8 cellular contexts compared by ENCODE assay signal in genomic region chr2:46010925-46011490, GRCh38.
DNase-seq lines count a peak whose midpoint lies in the region; ATAC-seq, FAIRE-seq and TF ChIP-seq lines count a peak whose summit lies in the region.

No MANE protein-coding gene starts in this region.

- H3K4me1 Mint-ChIP-seq in nephron, result peaks cover 27% of the 10 kb centered on the region

- peak; percentile 53 for ATAC-seq in HG02981 (IDR thresholded peaks at IDR 0.05; ENCODE audit: unreplicated experiment)
- no peak for ATAC-seq in GM21619 (IDR thresholded peaks at IDR 0.05; ENCODE audit: unreplicated experiment)
- ATAC-seq in GM21423 (IDR thresholded peaks at IDR 0.05; ENCODE audit: unreplicated experiment), result no peak
- no peak for ATAC-seq in HG02938 (IDR thresholded peaks at IDR 0.05; ENCODE audit: unreplicated experiment)

- no peaks in the 10 kb centered on the region for H3K9me3 Mint-ChIP-seq in nephron

- no peak for DNase-seq in D721Med (ENCODE audit: insufficient read length, low spot score)
- peak; percentile 31 for DNase-seq in RPMI8226
- DNase-seq in epithelial cell of esophagus (ENCODE audit: low read depth), result peak; percentile 58

- no peak overlapping the region for H3K4me3 Mint-ChIP-seq in nephron

- H3K4me3 ChIP-seq in epithelial cell of esophagus (ENCODE audit: low read length), result no peak overlapping the region

- TF ChIP-seq CTCF in D721Med (IDR thresholded peaks at IDR 0.05; ENCODE audit: insufficient read depth, missing control alignments) (peak; percentile 78), epithelial cell of esophagus (IDR thresholded peaks at IDR 0.05; ENCODE audit: insufficient read depth, low read depth, low read length, missing control alignments) (peak; percentile 63), nephron (IDR thresholded peaks at IDR 0.05; ENCODE audit: unreplicated experiment in 3 of 3) (peak; percentile 58 to 82 (median 69))

- no peaks in the 10 kb centered on the region for H3K27me3 Mint-ChIP-seq in nephron (ENCODE audit: low read depth)

- H3K36me3 Mint-ChIP-seq in nephron (ENCODE audit: low read depth), result peaks cover 3% of the 10 kb centered on the region

- peak; percentile 55 for FAIRE-seq in D721Med (lab: Jason Lieb, UNC)

- peak overlapping the region in 2 of 3 experiments; percentile 63 to 71 for H3K27ac Mint-ChIP-seq in nephron
